9 cellular contexts compared by ENCODE assay signal in genomic region chr10:110425684-110426293, GRCh38.
DNase-seq lines count a peak whose midpoint lies in the region; ATAC-seq, FAIRE-seq and TF ChIP-seq lines count a peak whose summit lies in the region.
"Had no signal": no experiment of that assay in that cellular context is flagged by ENCODE, and none has a peak within 500 bp of the region (broad histone marks: within the 10 kb centered on the region; RNA-seq: fewer than 3 reads in every experiment).

No MANE protein-coding gene starts in this region.

- no peak overlapping the region for H4K8ac ChIP-seq in mesendoderm (ENCODE audit: low read depth, low read length)

- TF ChIP-seq CTCF in D721Med (IDR thresholded peaks at IDR 0.05; ENCODE audit: insufficient read depth, missing control alignments), result no peak

- CTCF ChIA-PET in activated naive CD4-positive, alpha-beta T cell treated with anti-CD3 and anti-CD28 coated beads, Interleukin-2, amount 10 ng/mL, durations not matched to agents 7 days and 5 days (lab: Charles Lee), result interaction anchor here (0.9 to 1.4 kb wide), 3 partner anchors 9 to 121 kb away, joined by 3 to 7 read pairs (median 6); partner anchors contain the start of gene SMNDC1

- no peak overlapping the region for H3K4ac ChIP-seq in mesendoderm (ENCODE audit: low read depth, low read length)

- H2AFZ ChIP-seq in Karpas-422 (ENCODE audit: low read length), result no peak overlapping the region

- no peak overlapping the region for H3K9ac ChIP-seq in Karpas-422 (ENCODE audit: low read length)
- H3K9ac ChIP-seq in mesendoderm (ENCODE audit: low read length), result no peak overlapping the region

- FAIRE-seq in HTR-8/SVneo (lab: Jason Lieb, UNC), result no peak
- no peak for FAIRE-seq in D721Med (lab: Jason Lieb, UNC)

- no peaks in the 10 kb centered on the region for H3K27me3 ChIP-seq in Karpas-422 (ENCODE audit: low read length)
- no peaks in the 10 kb centered on the region for H3K27me3 ChIP-seq in mesendoderm (ENCODE audit: insufficient read depth, low read length, poor library complexity)

- H3K9me3 ChIP-seq in Karpas-422 (ENCODE audit: low read length), result no peaks in the 10 kb centered on the region

- no CpG with 5 or more reads among the region's 11 CpGs for WGBS in mesendoderm (ENCODE audit: extremely low coverage, insufficient coverage, low lambda C conversion rate)

- peaks cover 18% of the 10 kb centered on the region for H3K27me3 Mint-ChIP-seq in activated naive CD4-positive, alpha-beta T cell treated with anti-CD3 and anti-CD28 coated beads, Interleukin-2, amount 10 ng/mL, durations not matched to agents 7 days and 5 days

- H3K79me2 ChIP-seq in Karpas-422 (ENCODE audit: low read length) (no peaks in the 10 kb centered on the region), mesendoderm (ENCODE audit: control insufficient read depth, insufficient read depth, low read length) (no peaks in the 10 kb centered on the region)

- no peak overlapping the region for H2AK5ac ChIP-seq in mesendoderm (ENCODE audit: low read length)

- no peaks in the 10 kb centered on the region for H3K79me1 ChIP-seq in mesendoderm (ENCODE audit: low read length)

- ATAC-seq in GM21528 (IDR thresholded peaks at IDR 0.05; ENCODE audit: low FRiP score, unreplicated experiment) (peak; percentile 51), esophagus mucosa (no peak)

- no peak overlapping the region for H3K23ac ChIP-seq in mesendoderm (ENCODE audit: low read length)

- no peak overlapping the region for H2BK120ac ChIP-seq in mesendoderm (ENCODE audit: low read depth, low read length)

- no peak overlapping the region for H4K5ac ChIP-seq in mesendoderm (ENCODE audit: low read length)

- no peaks in the 10 kb centered on the region for H4K20me1 ChIP-seq in Karpas-422 (ENCODE audit: insufficient read depth, low read depth, low read length)

- DNase-seq in ELR (ENCODE audit: low read depth), result peak; percentile 93
- peak; percentile 54 for DNase-seq in Karpas-422
- DNase-seq in activated naive CD4-positive, alpha-beta T cell treated with anti-CD3 and anti-CD28 coated beads, Interleukin-2, amount 10 ng/mL, durations not matched to agents 7 days and 5 days, result peak; percentile 34
- peak; percentile 49 for DNase-seq in mesendoderm
- DNase-seq in HTR-8/SVneo (ENCODE audit: insufficient read length, low spot score), result no peak
- no peak for DNase-seq in D721Med (ENCODE audit: insufficient read length, low spot score)

- H3K4me3 ChIP-seq in Karpas-422 (ENCODE audit: low read length) (no peak overlapping the region), mesendoderm (ENCODE audit: low read length) (no peak overlapping the region)

- no peaks in the 10 kb centered on the region for H3K9me3 Mint-ChIP-seq in activated naive CD4-positive, alpha-beta T cell treated with anti-CD3 and anti-CD28 coated beads, Interleukin-2, amount 10 ng/mL, durations not matched to agents 7 days and 5 days
- H3K9me3 Mint-ChIP-seq: neural crest cell had no signal

- H3K4me1 ChIP-seq in Karpas-422 (ENCODE audit: low read length), result peaks cover 45% of the 10 kb centered on the region
- H3K4me1 ChIP-seq in mesendoderm (ENCODE audit: control insufficient read depth, low read depth, low read length), result no peaks in the 10 kb centered on the region

- no peak overlapping the region for H3K4me2 ChIP-seq in Karpas-422 (ENCODE audit: low read depth, low read length, poor library complexity, severe bottlenecking)
- no peak overlapping the region for H3K4me2 ChIP-seq in mesendoderm (ENCODE audit: low read length)

- no peak overlapping the region for H3K27ac ChIP-seq in Karpas-422 (ENCODE audit: low read length)
- H3K27ac ChIP-seq in mesendoderm (ENCODE audit: low read depth, low read length), result no peak overlapping the region

- H3K4me1 Mint-ChIP-seq in activated naive CD4-positive, alpha-beta T cell treated with anti-CD3 and anti-CD28 coated beads, Interleukin-2, amount 10 ng/mL, durations not matched to agents 7 days and 5 days, result peaks cover 28% of the 10 kb centered on the region
- H3K4me1 Mint-ChIP-seq: neural crest cell had no signal

- H3K9me2 ChIP-seq in Karpas-422 (replicated peaks; ENCODE audit: insufficient read depth, low read length), result no peaks in the 10 kb centered on the region

- no peaks in the 10 kb centered on the region for H3K36me3 Mint-ChIP-seq in activated naive CD4-positive, alpha-beta T cell treated with anti-CD3 and anti-CD28 coated beads, Interleukin-2, amount 10 ng/mL, durations not matched to agents 7 days and 5 days

- H3K36me3 ChIP-seq in Karpas-422 (ENCODE audit: insufficient read depth, low read length) (no peaks in the 10 kb centered on the region), mesendoderm (ENCODE audit: control insufficient read depth, insufficient read depth, low read length) (no peaks in the 10 kb centered on the region)

- H3K56ac ChIP-seq in mesendoderm (ENCODE audit: low read length), result no peak overlapping the region

- H2BK5ac ChIP-seq in mesendoderm (ENCODE audit: low read length), result no peak overlapping the region

- peak overlapping the region; percentile 1 for H3K27ac Mint-ChIP-seq in activated naive CD4-positive, alpha-beta T cell treated with anti-CD3 and anti-CD28 coated beads, Interleukin-2, amount 10 ng/mL, durations not matched to agents 7 days and 5 days

- H2BK15ac ChIP-seq in mesendoderm (replicated peaks; ENCODE audit: low read depth), result no peak overlapping the region

- no peak overlapping the region for H3K4me3 Mint-ChIP-seq in activated naive CD4-positive, alpha-beta T cell treated with anti-CD3 and anti-CD28 coated beads, Interleukin-2, amount 10 ng/mL, durations not matched to agents 7 days and 5 days
- H3K4me3 Mint-ChIP-seq: neural crest cell had no signal

- no peak overlapping the region for H3K18ac ChIP-seq in mesendoderm (ENCODE audit: low read length)

Comparison
In these comparisons a context has a peak if more than half of its experiments do, and no peak if none do; other contexts are left out.
1. DNase-seq: peak in ELR (single experiment), Karpas-422 (single experiment), activated naive CD4-positive, alpha-beta T cell treated with anti-CD3 and anti-CD28 coated beads, Interleukin-2, amount 10 ng/mL, durations not matched to agents 7 days and 5 days (single experiment) and mesendoderm (single experiment); none in HTR-8/SVneo (single experiment) and D721Med (single experiment).